In the genomic region with DNA sequence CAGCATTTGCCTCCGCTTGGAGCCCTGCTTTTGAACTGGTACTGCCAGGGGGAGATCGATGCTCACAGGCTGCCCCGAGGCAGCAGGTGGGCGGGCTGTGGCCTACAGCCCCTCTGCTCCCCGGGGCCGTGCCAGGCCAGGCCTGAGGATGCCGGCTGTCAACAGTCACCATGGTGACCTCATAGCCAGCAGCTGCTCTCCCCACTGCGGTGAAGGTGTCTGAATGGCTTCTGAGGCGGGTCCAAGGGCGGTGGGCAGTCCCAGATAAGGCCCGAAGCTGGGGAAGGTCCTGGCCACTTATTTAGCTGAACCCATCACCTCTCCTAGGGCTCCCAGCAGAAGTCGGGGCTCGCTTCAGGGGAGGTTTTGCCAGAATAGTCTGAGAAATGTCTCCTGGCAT, we compare ENCODE assay signal across 12 cellular contexts.
DNase-seq lines count a peak whose midpoint lies in the region; ATAC-seq, FAIRE-seq and TF ChIP-seq lines count a peak whose summit lies in the region.
"Had no signal": no experiment of that assay in that cellular context is flagged by ENCODE, and none has a peak within 500 bp of the region (broad histone marks: within the 10 kb centered on the region; RNA-seq: fewer than 3 reads in every experiment).

No MANE protein-coding gene starts in this region.

- H3K36me3 Mint-ChIP-seq in natural killer cell treated with Interleukin-12 subunit alpha and Interleukin-12 subunit beta and Interleukin-15 and Interleukin-18, amount 100 ng/mL, for 72 hours: no peaks in the 10 kb centered on the region
- no peaks in the 10 kb centered on the region for H3K36me3 Mint-ChIP-seq in natural killer cell
- no peaks in the 10 kb centered on the region for H3K36me3 Mint-ChIP-seq in T-helper 2 cell treated with Interferon-gamma antibody and Interleukin-4, amounts not matched to agents 5 μg/mL and 100 μg/mL, for 36 hours (ENCODE audit: low read depth)

- peaks cover 5 to 17% of the 10 kb centered on the region in 2 donors for H3K4me1 Mint-ChIP-seq in natural killer cell treated with Interleukin-12 subunit alpha and Interleukin-12 subunit beta and Interleukin-15 and Interleukin-18, amount 100 ng/mL, for 72 hours (ENCODE audit: low read depth in 2 of 2)
- peaks cover 6 to 13% of the 10 kb centered on the region in 2 donors for H3K4me1 Mint-ChIP-seq in natural killer cell
- H3K4me1 Mint-ChIP-seq in T-helper 2 cell treated with Interferon-gamma antibody and Interleukin-4, amounts not matched to agents 5 μg/mL and 100 μg/mL, for 36 hours (ENCODE audit: low read depth): peaks cover 17% of the 10 kb centered on the region

- no peaks in the 10 kb centered on the region for H3K79me2 ChIP-seq in OCI-LY1 (ENCODE audit: insufficient read depth, low read length)

- TF ChIP-seq CTCF in natural killer cell (IDR thresholded peaks at IDR 0.05) (no peak), OCI-LY1 (IDR thresholded peaks at IDR 0.05; ENCODE audit: low read length) (no peak), kidney (IDR thresholded peaks at IDR 0.05; ENCODE audit: borderline replicate concordance, extremely low read depth, insufficient read depth) (no peak)

- FAIRE-seq in kidney (lab: Jason Lieb, UNC): no peak

- peak overlapping the region; percentile 83 for H3K27ac ChIP-seq in OCI-LY1 (ENCODE audit: low read depth, low read length, poor library complexity, severe bottlenecking)
- H3K27ac ChIP-seq in kidney (ENCODE audit: low read depth in 2 of 2, low read length in 2 of 2): no peak overlapping the region

- peak; percentile 39 for DNase-seq in natural killer cell treated with Interleukin-12 subunit alpha and Interleukin-12 subunit beta and Interleukin-15 and Interleukin-18, amount 100 ng/mL, for 72 hours (ENCODE audit: low spot score)
- DNase-seq in natural killer cell: no peak
- DNase-seq in left kidney (ENCODE audit: low read depth, low spot score): peak; percentile 55
- no peak for DNase-seq in T-helper 2 cell treated with Interferon-gamma antibody and Interleukin-4, amounts not matched to agents 5 μg/mL and 100 μg/mL, for 36 hours (ENCODE audit: low spot score)
- DNase-seq in NCI-H2107 treated with DMSO at 0.1 percent for 48 hours (lab: John Stamatoyannopoulos, UW; ENCODE audit: unreplicated experiment): no peak
- DNase-seq in kidney: no peak
- DNase-seq in medulla oblongata (ENCODE audit: extremely low spot score): no peak
- DNase-seq: KBM-7; stimulated activated naive CD4-positive, alpha-beta T cell treated with Interleukin-2 at 50 U/mL for 16 hours; T-helper 9 cell had no signal

- no peaks in the 10 kb centered on the region for H3K36me3 ChIP-seq in OCI-LY1 (ENCODE audit: insufficient read depth, low read length)
- H3K36me3 ChIP-seq in kidney (ENCODE audit: control insufficient read depth in 1 of 2, insufficient read depth in 2 of 2, low read length in 2 of 2): no peaks in the 10 kb centered on the region

- no peaks in the 10 kb centered on the region for H3K9me3 Mint-ChIP-seq in natural killer cell treated with Interleukin-12 subunit alpha and Interleukin-12 subunit beta and Interleukin-15 and Interleukin-18, amount 100 ng/mL, for 72 hours
- H3K9me3 Mint-ChIP-seq in natural killer cell: no peaks in the 10 kb centered on the region
- no peaks in the 10 kb centered on the region for H3K9me3 Mint-ChIP-seq in T-helper 2 cell treated with Interferon-gamma antibody and Interleukin-4, amounts not matched to agents 5 μg/mL and 100 μg/mL, for 36 hours

- no peaks in the 10 kb centered on the region for H3K9me2 ChIP-seq in OCI-LY1 (ENCODE audit: low read depth, low read length)

- H3K27me3 ChIP-seq in OCI-LY1 (ENCODE audit: insufficient read depth, low read length): no peaks in the 10 kb centered on the region

- no peak overlapping the region for H2AFZ ChIP-seq in OCI-LY1 (ENCODE audit: low read length)

- H3K4me1 ChIP-seq in OCI-LY1 (ENCODE audit: insufficient read depth, low read length, severe bottlenecking) (peaks cover 61% of the 10 kb centered on the region), kidney (ENCODE audit: control insufficient read depth in 1 of 2, insufficient read depth in 1 of 2, low read depth in 1 of 2, low read length in 2 of 2) (peaks cover 0 to 4% of the 10 kb centered on the region in 2 donors)

- H4K20me1 ChIP-seq in OCI-LY1 (ENCODE audit: insufficient read depth, low read length): no peaks in the 10 kb centered on the region

- no peaks in the 10 kb centered on the region for H3F3A ChIP-seq in OCI-LY1 (ENCODE audit: insufficient read depth, low read length)

- intact Hi-C loops in natural killer cell (cut with micrococcal nuclease) (no loop called here), kidney (cut with DNase I) (no loop called here)

- no peak overlapping the region for H3K27ac Mint-ChIP-seq in natural killer cell treated with Interleukin-12 subunit alpha and Interleukin-12 subunit beta and Interleukin-15 and Interleukin-18, amount 100 ng/mL, for 72 hours
- H3K27ac Mint-ChIP-seq in natural killer cell: no peak overlapping the region
- no peak overlapping the region for H3K27ac Mint-ChIP-seq in T-helper 2 cell treated with Interferon-gamma antibody and Interleukin-4, amounts not matched to agents 5 μg/mL and 100 μg/mL, for 36 hours

- H3K4me3 Mint-ChIP-seq in natural killer cell treated with Interleukin-12 subunit alpha and Interleukin-12 subunit beta and Interleukin-15 and Interleukin-18, amount 100 ng/mL, for 72 hours: no peak overlapping the region
- H3K4me3 Mint-ChIP-seq in natural killer cell: no peak overlapping the region
- H3K4me3 Mint-ChIP-seq in T-helper 2 cell treated with Interferon-gamma antibody and Interleukin-4, amounts not matched to agents 5 μg/mL and 100 μg/mL, for 36 hours: no peak overlapping the region

- no peaks in the 10 kb centered on the region for H3K27me3 Mint-ChIP-seq in natural killer cell treated with Interleukin-12 subunit alpha and Interleukin-12 subunit beta and Interleukin-15 and Interleukin-18, amount 100 ng/mL, for 72 hours
- no peaks in the 10 kb centered on the region for H3K27me3 Mint-ChIP-seq in natural killer cell (ENCODE audit: low read depth in 2 of 2)
- no peaks in the 10 kb centered on the region for H3K27me3 Mint-ChIP-seq in T-helper 2 cell treated with Interferon-gamma antibody and Interleukin-4, amounts not matched to agents 5 μg/mL and 100 μg/mL, for 36 hours (ENCODE audit: low read depth)

- H3K4me3 ChIP-seq in OCI-LY1 (ENCODE audit: low read depth, low read length, poor library complexity, severe bottlenecking) (no peak overlapping the region), kidney (ENCODE audit: low read length in 2 of 2) (no peak overlapping the region)

- peak overlapping the region; percentile 39 for H3K4me2 ChIP-seq in OCI-LY1 (ENCODE audit: low read length)

- H3K9ac ChIP-seq in OCI-LY1 (ENCODE audit: low read length) (peak overlapping the region; percentile 39; the same call in 1 of the 2 replicates), kidney (ENCODE audit: low read length in 2 of 2) (no peak overlapping the region)

- ATAC-seq in natural killer cell treated with Interleukin-12 subunit alpha and Interleukin-12 subunit beta and Interleukin-15 and Interleukin-18, amount 100 ng/mL, for 72 hours: no peak
- no peak for ATAC-seq in natural killer cell
- ATAC-seq: HCT116 had no signal

- H3K9me3 ChIP-seq in OCI-LY1 (ENCODE audit: low read length) (no peaks in the 10 kb centered on the region), kidney (ENCODE audit: control insufficient read depth in 1 of 2, low read length in 2 of 2) (no peaks in the 10 kb centered on the region)

Comparison
In these comparisons a context has a peak if more than half of its experiments do, and no peak if none do; other contexts are left out.
1. DNase-seq: peak in natural killer cell treated with Interleukin-12 subunit alpha and Interleukin-12 subunit beta and Interleukin-15 and Interleukin-18, amount 100 ng/mL, for 72 hours (single experiment) and left kidney (single experiment); none in natural killer cell (single experiment), T-helper 2 cell treated with Interferon-gamma antibody and Interleukin-4, amounts not matched to agents 5 μg/mL and 100 μg/mL, for 36 hours (single experiment), NCI-H2107 treated with DMSO at 0.1 percent for 48 hours (single experiment), kidney (single experiment) and medulla oblongata (single experiment).